40 cellular contexts compared by ENCODE assay signal in genomic region chr1:29385966-29386365, GRCh38.
"Had no signal": no experiment of that assay in that cellular context is flagged by ENCODE, and none has a peak within 500 bp of the region (broad histone marks: within the 10 kb centered on the region; RNA-seq: fewer than 3 reads in every experiment).

No MANE protein-coding gene starts in this region.

- ATAC-seq: activated CD8-positive, alpha-beta memory T cell treated with anti-CD3 and anti-CD28 coated beads, Interleukin-2, amount 10 ng/mL, durations not matched to agents 7 days and 5 days; activated T-cell treated with anti-CD3 and anti-CD28 coated beads, Interleukin-2, amount 50 U/mL, for 72 hours; activated T-helper 17 cell treated with anti-CD3 and anti-CD28 coated beads, Interleukin-2, amount 50 U/mL, for 72 hours; PC-3; Right ventricle myocardium inferior; SK-N-SH treated with all-trans-retinoic acid at 6 μM for 48 hours; T-cell; T-helper 17 cell had no signal

- H3K36me3 ChIP-seq: ascending aorta, brain microvascular endothelial cell, MG63, Peyer's patch had no signal

- H3K4me1 Mint-ChIP-seq: activated B cell treated with CpG ODN at 0.5 μM for 24 hours; activated CD4-positive, alpha-beta memory T cell treated with anti-CD3 and anti-CD28 coated beads, Interleukin-2, amount 10 ng/mL, durations not matched to agents 7 days and 5 days; activated CD8-positive, alpha-beta memory T cell treated with anti-CD3 and anti-CD28 coated beads, Interleukin-2, amount 10 ng/mL, durations not matched to agents 7 days and 5 days; activated naive CD8-positive, alpha-beta T cell treated with anti-CD3 and anti-CD28 coated beads for 36 hours; activated T-helper 17 cell treated with anti-CD3 and anti-CD28 coated beads, Interleukin-2, amount 50 U/mL, for 72 hours; IgD-negative memory B cell; T-cell; T-helper 17 cell had no signal

- H3K4me1 ChIP-seq: ascending aorta, Peyer's patch had no signal

- H3K36me3 Mint-ChIP-seq: activated CD8-positive, alpha-beta memory T cell treated with anti-CD3 and anti-CD28 coated beads, Interleukin-2, amount 10 ng/mL, durations not matched to agents 7 days and 5 days; activated naive CD8-positive, alpha-beta T cell treated with anti-CD3 and anti-CD28 coated beads for 36 hours; IgD-negative memory B cell; T-cell had no signal

- H3K9ac ChIP-seq: KMS-11 had no signal

- H3K9me3 ChIP-seq: ascending aorta, MG63, Peyer's patch had no signal

- H3K9me3 Mint-ChIP-seq: activated B cell treated with CpG ODN at 0.5 μM for 24 hours; activated CD4-positive, alpha-beta memory T cell treated with anti-CD3 and anti-CD28 coated beads, Interleukin-2, amount 10 ng/mL, durations not matched to agents 7 days and 5 days; activated naive CD8-positive, alpha-beta T cell treated with anti-CD3 and anti-CD28 coated beads for 36 hours; activated T-cell treated with anti-CD3 and anti-CD28 coated beads, Interleukin-2, amount 50 U/mL, for 72 hours; activated T-helper 17 cell treated with anti-CD3 and anti-CD28 coated beads, Interleukin-2, amount 50 U/mL, for 72 hours had no signal

- H3K4me3 Mint-ChIP-seq: activated B cell treated with CpG ODN at 0.5 μM for 24 hours; activated CD4-positive, alpha-beta memory T cell treated with anti-CD3 and anti-CD28 coated beads, Interleukin-2, amount 10 ng/mL, durations not matched to agents 7 days and 5 days; activated CD8-positive, alpha-beta memory T cell treated with anti-CD3 and anti-CD28 coated beads, Interleukin-2, amount 10 ng/mL, durations not matched to agents 7 days and 5 days; activated naive CD8-positive, alpha-beta T cell treated with anti-CD3 and anti-CD28 coated beads for 36 hours; activated T-cell treated with anti-CD3 and anti-CD28 coated beads, Interleukin-2, amount 50 U/mL, for 72 hours; activated T-helper 17 cell treated with anti-CD3 and anti-CD28 coated beads, Interleukin-2, amount 50 U/mL, for 72 hours; IgD-negative memory B cell; T-cell; T-helper 17 cell had no signal

- H3K27me3 ChIP-seq: ascending aorta, brain microvascular endothelial cell, MG63, Peyer's patch had no signal

- H3K27ac ChIP-seq: ascending aorta, brain microvascular endothelial cell, KMS-11, Peyer's patch, RWPE1, VCaP had no signal

- H3K27ac Mint-ChIP-seq: activated B cell treated with CpG ODN at 0.5 μM for 24 hours; activated CD4-positive, alpha-beta memory T cell treated with anti-CD3 and anti-CD28 coated beads, Interleukin-2, amount 10 ng/mL, durations not matched to agents 7 days and 5 days; activated CD8-positive, alpha-beta memory T cell treated with anti-CD3 and anti-CD28 coated beads, Interleukin-2, amount 10 ng/mL, durations not matched to agents 7 days and 5 days; activated naive CD8-positive, alpha-beta T cell treated with anti-CD3 and anti-CD28 coated beads for 36 hours; activated T-cell treated with anti-CD3 and anti-CD28 coated beads, Interleukin-2, amount 50 U/mL, for 72 hours; activated T-helper 17 cell treated with anti-CD3 and anti-CD28 coated beads, Interleukin-2, amount 50 U/mL, for 72 hours; IgD-negative memory B cell; T-cell; T-helper 17 cell had no signal

- DNase-seq: activated B cell treated with CpG ODN at 0.5 μM for 24 hours; activated CD4-positive, alpha-beta memory T cell treated with anti-CD3 and anti-CD28 coated beads, Interleukin-2, amount 10 ng/mL, durations not matched to agents 7 days and 5 days; activated CD4-positive, alpha-beta T cell treated with anti-CD3 and anti-CD28 coated beads for 1 hour; activated CD4-positive, alpha-beta T cell treated with anti-CD3 and anti-CD28 coated beads for 48 hours; activated CD8-positive, alpha-beta memory T cell treated with anti-CD3 and anti-CD28 coated beads, Interleukin-2, amount 10 ng/mL, durations not matched to agents 7 days and 5 days; activated CD8-positive, alpha-beta memory T cell treated with anti-CD3 and anti-CD28 coated beads, Interleukin-2, amount 50 U/mL, for 48 hours; activated effector memory CD4-positive, alpha-beta T cell treated with anti-CD3 and anti-CD28 coated beads, Interleukin-2, amount 50 U/mL, for 16 hours; activated naive CD4-positive, alpha-beta T cell; activated naive CD4-positive, alpha-beta T cell treated with anti-CD3 and anti-CD28 coated beads, Interleukin-2, amount 50 U/mL, for 16 hours; activated naive CD8-positive, alpha-beta T cell treated with anti-CD3 and anti-CD28 coated beads for 36 hours; activated T-cell treated with anti-CD3 and anti-CD28 coated beads, Interleukin-2, amount 50 U/mL, for 72 hours; amygdala; brain microvascular endothelial cell; central memory CD4-positive, alpha-beta T cell; MG63; NCI-H1048; NCI-H1105 treated with DMSO at 0.1 percent for 48 hours; NCI-H1436; NCI-H1694; NCI-H1930; NCI-H2081 treated with DMSO at 0.1 percent for 48 hours; NCI-H226; NCI-H446 treated with DMSO at 0.1 percent for 48 hours; NCI-H524 treated with DMSO at 0.1 percent for 48 hours; NCI-H748 treated with DMSO at 0.1 percent for 48 hours; NK-92 treated with Interleukin-12 subunit alpha and Interleukin-12 subunit beta, amount 100 ng/mL, for 24 hours; PC-3; Peyer's patch; SIG-M5; T-cell; T-helper 17 cell; T-helper 9 cell had no signal

- H3K4me3 ChIP-seq: ascending aorta, MG63, Peyer's patch had no signal

- H3K4me2 ChIP-seq: KMS-11 had no signal
